Comparison of ENCODE assay signal across 25 cellular contexts in the genomic region with DNA sequence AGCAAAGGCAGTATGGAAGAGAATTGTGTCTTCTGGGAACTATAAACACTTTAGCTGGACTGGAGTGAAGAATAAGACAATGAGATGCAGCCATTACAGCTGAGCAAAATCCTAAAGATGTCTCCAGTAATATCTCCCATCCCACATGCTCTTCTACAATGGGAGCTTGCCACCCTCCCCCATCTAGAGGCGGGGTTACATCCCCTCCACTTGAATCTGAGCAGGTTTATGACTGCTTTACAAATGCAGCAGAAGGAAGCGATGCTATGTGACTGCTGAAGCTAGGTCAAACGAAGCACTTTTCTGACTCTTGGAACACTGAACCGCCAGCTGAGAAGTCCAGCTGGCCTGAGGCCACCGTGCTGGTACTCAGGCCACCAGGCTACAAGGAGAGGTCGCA.
A peak's percentile ranks its signal among the peaks of the same experiment; 100 is the strongest.
DNase-seq lines count a peak whose midpoint lies in the region; ATAC-seq and TF ChIP-seq lines count a peak whose summit lies in the region.
"Had no signal": no experiment of that assay in that cellular context is flagged by ENCODE, and none has a peak within 500 bp of the region (broad histone marks: within the 10 kb centered on the region; RNA-seq: fewer than 3 reads in every experiment).

No MANE protein-coding gene starts in this region.

- no peak overlapping the region for H3K4me3 Mint-ChIP-seq in WTC11
- H3K4me3 Mint-ChIP-seq in neural crest cell, result no peak overlapping the region
- H3K4me3 Mint-ChIP-seq: CD4-positive, alpha-beta memory T cell; IgD-negative memory B cell had no signal

- POLR2A ChIA-PET in WTC11 (lab: Charles Lee), result interaction anchor here (0.9 kb wide), 1 partner anchor 9 kb away, joined by 3 read pairs; no protein-coding TSS in a partner anchor

- TF ChIP-seq CTCF in WTC11 (IDR thresholded peaks at IDR 0.05) (no peak), neural crest cell (conservative IDR thresholded peaks at IDR 0.05) (no peak)

- H3K27ac Mint-ChIP-seq in WTC11 (no peak overlapping the region), neural crest cell (ENCODE audit: unreplicated experiment) (peak overlapping the region; percentile 38)
- H3K27ac Mint-ChIP-seq: CD4-positive, alpha-beta memory T cell; IgD-negative memory B cell had no signal

- H3K9me3 Mint-ChIP-seq in WTC11, result peaks cover 8% of the 10 kb centered on the region
- no peaks in the 10 kb centered on the region for H3K9me3 Mint-ChIP-seq in neural crest cell
- H3K9me3 Mint-ChIP-seq: CD4-positive, alpha-beta memory T cell; IgD-negative memory B cell had no signal

- no peak overlapping the region for H3K9ac ChIP-seq in BLaER1
- H3K9ac ChIP-seq: BLaER1 treated with 17β-estradiol and CSF1 and Interleukin-3, amounts not matched to agents 10 nM and 100 nM; KMS-11; SK-N-SH had no signal

- peaks cover 66% of the 10 kb centered on the region for H3K4me1 ChIP-seq in BLaER1
- H3K4me1 ChIP-seq: Peyer's patch had no signal

- no peak overlapping the region for H3K27ac ChIP-seq in BLaER1
- H3K27ac ChIP-seq: BLaER1 treated with 17β-estradiol and CSF1 and Interleukin-3, amounts not matched to agents 10 nM and 100 nM; KMS-11; Peyer's patch had no signal

- no peaks in the 10 kb centered on the region for H3K36me3 ChIP-seq in BLaER1
- H3K36me3 ChIP-seq: BLaER1 treated with 17β-estradiol and CSF1 and Interleukin-3, amounts not matched to agents 10 nM and 100 nM; Peyer's patch had no signal

- CTCF ChIA-PET in WTC11 (lab: Charles Lee), result interaction anchor here (0.8 to 2.2 kb wide), 7 partner anchors 8 to 415 kb away, joined by 3 to 12 read pairs (median 4); no protein-coding TSS in a partner anchor

- ATAC-seq in WTC11, result peak; percentile 54
- ATAC-seq: HCT116 had no signal

- no peak overlapping the region for H3K4me3 ChIP-seq in BLaER1
- H3K4me3 ChIP-seq: BLaER1 treated with 17β-estradiol and CSF1 and Interleukin-3, amounts not matched to agents 10 nM and 100 nM; Peyer's patch had no signal

- H3K36me3 Mint-ChIP-seq in WTC11 (peaks cover 9% of the 10 kb centered on the region; the same call in 1 of the 2 replicates), neural crest cell (ENCODE audit: low read depth) (no peaks in the 10 kb centered on the region)
- H3K36me3 Mint-ChIP-seq: CD4-positive, alpha-beta memory T cell had no signal

- H4K20me1 ChIP-seq in BLaER1, result no peaks in the 10 kb centered on the region
- H4K20me1 ChIP-seq: BLaER1 treated with 17β-estradiol and CSF1 and Interleukin-3, amounts not matched to agents 10 nM and 100 nM had no signal

- H3K4me1 Mint-ChIP-seq in WTC11, result peaks cover 53% of the 10 kb centered on the region
- H3K4me1 Mint-ChIP-seq in neural crest cell, result peaks cover 25% of the 10 kb centered on the region
- H3K4me1 Mint-ChIP-seq: CD4-positive, alpha-beta memory T cell; IgD-negative memory B cell had no signal

- peak overlapping the region; percentile 3; the same call in 1 of the 2 replicates for H3K4me2 ChIP-seq in BLaER1
- H3K4me2 ChIP-seq: KMS-11, SK-N-SH had no signal

- no peaks in the 10 kb centered on the region for H3K27me3 ChIP-seq in BLaER1
- H3K27me3 ChIP-seq: BLaER1 treated with 17β-estradiol and CSF1 and Interleukin-3, amounts not matched to agents 10 nM and 100 nM; Peyer's patch had no signal

- no peaks in the 10 kb centered on the region; the same call in 1 of the 2 replicates for H3K27me3 Mint-ChIP-seq in WTC11 (ENCODE audit: low read depth)
- no peaks in the 10 kb centered on the region for H3K27me3 Mint-ChIP-seq in neural crest cell (ENCODE audit: low read depth)

- H3K9me3 ChIP-seq in BLaER1, result peaks cover 12% of the 10 kb centered on the region; the same call in 1 of the 2 replicates
- H3K9me3 ChIP-seq: Peyer's patch, SK-N-SH had no signal

- peak; percentile 24 to 37 for DNase-seq in NCI-H187 (lab: John Stamatoyannopoulos, UW)
- no peak for DNase-seq in WTC11 (ENCODE audit: low spot score)
- no peak for DNase-seq in neural crest cell (ENCODE audit: low read depth, low spot score)
- DNase-seq in cerebellar cortex (ENCODE audit: low spot score), result no peak
- DNase-seq in NCI-H2227 treated with DMSO at 0.1 percent for 48 hours (lab: John Stamatoyannopoulos, UW), result no peak
- no peak for DNase-seq in stimulated activated CD4-positive, alpha-beta T cell treated with anti-CD3 and anti-CD28 coated beads, Interleukin-1b, Interleukin-23, amount 100 ng/mL, for 48 hours
- DNase-seq: CD4-positive, alpha-beta memory T cell; COR-L47; DMS53; GOT3; NCI-H1048; NCI-H1694; NCI-H2081 treated with DMSO at 0.1 percent for 48 hours; NCI-H446 treated with DMSO at 0.1 percent for 48 hours; NCI-H526 treated with DMSO at 0.1 percent for 48 hours; OCI-M1; Peyer's patch; SIG-M5; SK-N-SH; SW 1271 had no signal

TF ChIP-seq in WTC11, 78 proteins besides CTCF, POLR2A, EP300 and RAD21:
- TF ChIP-seq, protein P1, sequence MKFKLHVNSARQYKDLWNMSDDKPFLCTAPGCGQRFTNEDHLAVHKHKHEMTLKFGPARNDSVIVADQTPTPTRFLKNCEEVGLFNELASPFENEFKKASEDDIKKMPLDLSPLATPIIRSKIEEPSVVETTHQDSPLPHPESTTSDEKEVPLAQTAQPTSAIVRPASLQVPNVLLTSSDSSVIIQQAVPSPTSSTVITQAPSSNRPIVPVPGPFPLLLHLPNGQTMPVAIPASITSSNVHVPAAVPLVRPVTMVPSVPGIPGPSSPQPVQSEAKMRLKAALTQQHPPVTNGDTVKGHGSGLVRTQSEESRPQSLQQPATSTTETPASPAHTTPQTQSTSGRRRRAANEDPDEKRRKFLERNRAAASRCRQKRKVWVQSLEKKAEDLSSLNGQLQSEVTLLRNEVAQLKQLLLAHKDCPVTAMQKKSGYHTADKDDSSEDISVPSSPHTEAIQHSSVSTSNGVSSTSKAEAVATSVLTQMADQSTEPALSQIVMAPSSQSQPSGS (CRISPR knock-in tag; IDR thresholded peaks at IDR 0.05; ENCODE audit: borderline replicate concordance, low read depth), result no peak
- TF ChIP-seq KAT7 (CRISPR knock-in tag; IDR thresholded peaks at IDR 0.05; ENCODE audit: borderline replicate concordance) (no peak), OVOL2 (CRISPR knock-in tag; IDR thresholded peaks at IDR 0.05; ENCODE audit: borderline replicate concordance) (no peak), AFF4 (CRISPR knock-in tag; IDR thresholded peaks at IDR 0.05; ENCODE audit: borderline replicate concordance) (no peak), IRF2 (CRISPR knock-in tag; IDR thresholded peaks at IDR 0.05; ENCODE audit: borderline replicate concordance, low read depth) (no peak)
- TF ChIP-seq, protein P2, sequence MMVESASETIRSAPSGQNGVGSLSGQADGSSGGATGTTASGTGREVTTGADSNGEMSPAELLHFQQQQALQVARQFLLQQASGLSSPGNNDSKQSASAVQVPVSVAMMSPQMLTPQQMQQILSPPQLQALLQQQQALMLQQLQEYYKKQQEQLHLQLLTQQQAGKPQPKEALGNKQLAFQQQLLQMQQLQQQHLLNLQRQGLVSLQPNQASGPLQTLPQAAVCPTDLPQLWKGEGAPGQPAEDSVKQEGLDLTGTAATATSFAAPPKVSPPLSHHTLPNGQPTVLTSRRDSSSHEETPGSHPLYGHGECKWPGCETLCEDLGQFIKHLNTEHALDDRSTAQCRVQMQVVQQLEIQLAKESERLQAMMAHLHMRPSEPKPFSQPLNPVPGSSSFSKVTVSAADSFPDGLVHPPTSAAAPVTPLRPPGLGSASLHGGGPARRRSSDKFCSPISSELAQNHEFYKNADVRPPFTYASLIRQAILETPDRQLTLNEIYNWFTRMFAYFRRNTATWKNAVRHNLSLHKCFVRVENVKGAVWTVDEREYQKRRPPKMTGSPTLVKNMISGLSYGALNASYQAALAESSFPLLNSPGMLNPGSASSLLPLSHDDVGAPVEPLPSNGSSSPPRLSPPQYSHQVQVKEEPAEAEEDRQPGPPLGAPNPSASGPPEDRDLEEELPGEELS (CRISPR knock-in tag; IDR thresholded peaks at IDR 0.05), result no peak
- TF ChIP-seq, protein P3, sequence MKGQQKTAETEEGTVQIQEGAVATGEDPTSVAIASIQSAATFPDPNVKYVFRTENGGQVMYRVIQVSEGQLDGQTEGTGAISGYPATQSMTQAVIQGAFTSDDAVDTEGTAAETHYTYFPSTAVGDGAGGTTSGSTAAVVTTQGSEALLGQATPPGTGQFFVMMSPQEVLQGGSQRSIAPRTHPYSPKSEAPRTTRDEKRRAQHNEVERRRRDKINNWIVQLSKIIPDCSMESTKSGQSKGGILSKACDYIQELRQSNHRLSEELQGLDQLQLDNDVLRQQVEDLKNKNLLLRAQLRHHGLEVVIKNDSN (CRISPR knock-in tag; IDR thresholded peaks at IDR 0.05), result no peak
- TF ChIP-seq, protein P4, sequence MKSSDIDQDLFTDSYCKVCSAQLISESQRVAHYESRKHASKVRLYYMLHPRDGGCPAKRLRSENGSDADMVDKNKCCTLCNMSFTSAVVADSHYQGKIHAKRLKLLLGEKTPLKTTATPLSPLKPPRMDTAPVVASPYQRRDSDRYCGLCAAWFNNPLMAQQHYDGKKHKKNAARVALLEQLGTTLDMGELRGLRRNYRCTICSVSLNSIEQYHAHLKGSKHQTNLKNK (CRISPR knock-in tag; IDR thresholded peaks at IDR 0.05), result no peak

Comparison
In these comparisons a context has a peak if more than half of its experiments do, and no peak if none do; other contexts are left out.
1. DNase-seq: peak in NCI-H187 (2 of 2); none in WTC11 (single experiment), neural crest cell (single experiment), cerebellar cortex (single experiment), NCI-H2227 treated with DMSO at 0.1 percent for 48 hours (single experiment) and stimulated activated CD4-positive, alpha-beta T cell treated with anti-CD3 and anti-CD28 coated beads, Interleukin-1b, Interleukin-23, amount 100 ng/mL, for 48 hours (single experiment).